12 cellular contexts compared by ENCODE assay signal in the genomic region with DNA sequence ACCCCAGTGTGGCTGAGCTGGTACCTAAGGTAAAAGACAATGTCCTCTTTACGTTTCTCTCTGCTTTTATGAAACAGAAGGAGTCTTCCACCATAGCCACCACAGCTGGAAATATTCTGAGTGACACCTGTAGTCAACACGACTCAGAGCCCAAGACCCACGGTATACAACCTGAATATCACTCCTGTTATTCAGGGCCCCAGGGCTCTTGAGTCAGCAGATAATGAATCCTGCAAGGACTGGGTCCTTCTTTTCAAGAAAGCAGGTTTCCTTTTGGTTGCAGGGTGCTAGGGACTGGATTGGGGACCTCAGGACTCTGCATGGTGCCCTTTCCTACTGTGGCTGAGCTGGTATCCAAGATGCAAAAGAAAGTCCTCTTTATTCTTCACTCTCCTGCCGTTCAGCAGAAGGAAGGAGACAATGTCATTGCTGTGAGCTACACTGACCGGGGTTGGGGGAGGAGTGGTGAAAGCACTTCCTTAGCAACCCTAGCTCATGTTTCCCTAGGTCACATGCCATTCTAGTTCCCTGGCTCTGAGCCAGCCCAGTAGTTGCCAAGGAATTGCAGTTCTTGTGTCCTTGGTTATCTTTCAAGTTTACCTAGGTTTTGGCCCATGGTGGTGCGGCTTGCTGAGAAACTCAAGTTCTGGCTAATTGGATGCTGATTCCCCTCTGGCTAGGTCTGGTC. TPM values are rescaled to one million over a fixed set of nuclear protein-coding genes. Genes with fewer than 3 reads are reported as not detected.
DNase-seq lines count a peak whose midpoint lies in the region; ATAC-seq, FAIRE-seq and TF ChIP-seq lines count a peak whose summit lies in the region.
"Had no signal": no experiment of that assay in that cellular context is flagged by ENCODE, and none has a peak within 500 bp of the region (broad histone marks: within the 10 kb centered on the region; RNA-seq: fewer than 3 reads in every experiment).

No MANE protein-coding gene starts in this region.

- TF ChIP-seq RAD21 in HepG2 (CRISPR knock-in tag; IDR thresholded peaks at IDR 0.05) = no peak

- intact Hi-C loops in right lobe of liver (cut with DNase I) = no loop called here
- intact Hi-C loops in HepG2 (cut with micrococcal nuclease; ENCODE audit: unreplicated experiment) = no loop called here
- intact Hi-C loops in body of pancreas (cut with DNase I) = no loop called here
- intact Hi-C loops in kidney (cut with DNase I) = no loop called here

- peak; percentile 23 to 56 (median 49) for DNase-seq in right lobe of liver
- DNase-seq in HepG2 (ENCODE audit: low spot score) = no peak
- DNase-seq in body of pancreas = peak; percentile 36 to 58 (median 52)
- peak; percentile 80 for DNase-seq in kidney
- DNase-seq in type B pancreatic cell (ENCODE audit: extremely low spot score, unreplicated experiment) = no peak
- no peak for DNase-seq in activated gamma-delta T cell (lab: John Stamatoyannopoulos, UW)
- DNase-seq in activated naive CD8-positive, alpha-beta T cell treated with anti-CD3 and anti-CD28 coated beads for 36 hours = no peak
- DNase-seq: GOT3, Karpas-422 had no signal

- H3K9me3 Mint-ChIP-seq in type B pancreatic cell = peaks cover 16% of the 10 kb centered on the region
- H3K9me3 Mint-ChIP-seq in activated naive CD8-positive, alpha-beta T cell treated with anti-CD3 and anti-CD28 coated beads for 36 hours = peaks cover 22% of the 10 kb centered on the region

- no peaks in the 10 kb centered on the region for H3K27me3 Mint-ChIP-seq in type B pancreatic cell
- peaks cover 6% of the 10 kb centered on the region for H3K27me3 Mint-ChIP-seq in activated naive CD8-positive, alpha-beta T cell treated with anti-CD3 and anti-CD28 coated beads for 36 hours
- H3K27me3 Mint-ChIP-seq: memory B cell had no signal

- peaks cover 8% of the 10 kb centered on the region for H3K36me3 Mint-ChIP-seq in type B pancreatic cell
- H3K36me3 Mint-ChIP-seq in activated naive CD8-positive, alpha-beta T cell treated with anti-CD3 and anti-CD28 coated beads for 36 hours = no peaks in the 10 kb centered on the region
- H3K36me3 Mint-ChIP-seq: memory B cell had no signal

- POLR2A ChIA-PET in HepG2 (lab: Yijun Ruan, JAX) = no interaction called here

- H3K4me1 Mint-ChIP-seq in type B pancreatic cell (ENCODE audit: unreplicated experiment) = peaks cover 14% of the 10 kb centered on the region
- H3K4me1 Mint-ChIP-seq in activated naive CD8-positive, alpha-beta T cell treated with anti-CD3 and anti-CD28 coated beads for 36 hours = no peaks in the 10 kb centered on the region
- H3K4me1 Mint-ChIP-seq: memory B cell had no signal

- H2AFZ ChIP-seq in HepG2 (ENCODE audit: low read length) = no peak overlapping the region

- no peak overlapping the region for H3K27ac Mint-ChIP-seq in type B pancreatic cell
- no peak overlapping the region for H3K27ac Mint-ChIP-seq in activated naive CD8-positive, alpha-beta T cell treated with anti-CD3 and anti-CD28 coated beads for 36 hours
- H3K27ac Mint-ChIP-seq: memory B cell had no signal

- FAIRE-seq in HepG2 (lab: Jason Lieb, UNC) (no peak), kidney (lab: Jason Lieb, UNC) (no peak)

- H3K4me3 Mint-ChIP-seq in type B pancreatic cell = no peak overlapping the region
- H3K4me3 Mint-ChIP-seq in activated naive CD8-positive, alpha-beta T cell treated with anti-CD3 and anti-CD28 coated beads for 36 hours = no peak overlapping the region
- H3K4me3 Mint-ChIP-seq: memory B cell had no signal

- no peaks in the 10 kb centered on the region for H3K79me2 ChIP-seq in HepG2 (ENCODE audit: insufficient read depth, low read length)

- no peaks in the 10 kb centered on the region for H3K36me3 ChIP-seq in right lobe of liver
- no peaks in the 10 kb centered on the region for H3K36me3 ChIP-seq in HepG2 (replicated peaks in 1 of 2; ENCODE audit: control insufficient read depth in 1 of 2, insufficient read depth in 2 of 2, low read length in 2 of 2)
- H3K36me3 ChIP-seq in body of pancreas (replicated peaks in 1 of 2; ENCODE audit: insufficient read depth in 1 of 2, low read depth in 2 of 2) = no peaks in the 10 kb centered on the region
- no peaks in the 10 kb centered on the region for H3K36me3 ChIP-seq in kidney (ENCODE audit: control insufficient read depth in 1 of 2, insufficient read depth in 2 of 2, low read length in 2 of 2)

- TF ChIP-seq CTCF in right lobe of liver (IDR thresholded peaks at IDR 0.05) (no peak), HepG2 (CRISPR knock-in tag; IDR thresholded peaks at IDR 0.05) (no peak), body of pancreas (IDR thresholded peaks at IDR 0.05) (no peak), kidney (IDR thresholded peaks at IDR 0.05; ENCODE audit: borderline replicate concordance, extremely low read depth, insufficient read depth) (no peak), type B pancreatic cell (conservative IDR thresholded peaks at IDR 0.05) (no peak)

- H3K9ac ChIP-seq in HepG2 (ENCODE audit: insufficient read depth, low read depth, low read length) (no peak overlapping the region), kidney (ENCODE audit: low read length in 2 of 2) (no peak overlapping the region)

- no peaks in the 10 kb centered on the region for H4K20me1 ChIP-seq in HepG2 (ENCODE audit: insufficient read depth, low read length)

- CTCF ChIA-PET in HepG2 (lab: Yijun Ruan, JAX; ENCODE audit: low intra/inter-chr PET ratio, low total read pairs) = no interaction called here

- H3K4me3 ChIP-seq in right lobe of liver (no peak overlapping the region), HepG2 (replicated peaks in 1 of 3; ENCODE audit: insufficient read depth in 1 of 3, low read depth in 2 of 3, low read length in 3 of 3) (no peak overlapping the region), body of pancreas (no peak overlapping the region), kidney (ENCODE audit: low read length in 2 of 2) (peak overlapping the region in 1 of 2 donors; percentile 17)

- in situ Hi-C loops in HepG2 (cut with HindIII; ENCODE audit: extremely low pct_ligation_motif_present, low pct_unique_long_range_greater_than_20kb) = no loop called here

- H3K27me3 ChIP-seq in right lobe of liver = no peaks in the 10 kb centered on the region
- H3K27me3 ChIP-seq in HepG2 (ENCODE audit: control insufficient read depth in 1 of 2, insufficient read depth in 2 of 2, low read length in 2 of 2) = no peaks in the 10 kb centered on the region; a peak in 1 of 5 replicates
- no peaks in the 10 kb centered on the region for H3K27me3 ChIP-seq in body of pancreas

- BruUV-seq in HepG2 (replicated peaks; lab: Mats Ljungman, UMichigan) = no TSS peak

- H3K4me2 ChIP-seq in HepG2 (ENCODE audit: low read depth, low read length) = no peak overlapping the region

- no peaks in the 10 kb centered on the region for H3K4me1 ChIP-seq in right lobe of liver
- H3K4me1 ChIP-seq in HepG2 (ENCODE audit: insufficient read depth, low read length) = no peaks in the 10 kb centered on the region
- H3K4me1 ChIP-seq in body of pancreas = no peaks in the 10 kb centered on the region
- H3K4me1 ChIP-seq in kidney (ENCODE audit: control insufficient read depth in 1 of 2, insufficient read depth in 1 of 2, low read depth in 1 of 2, low read length in 2 of 2) = peaks cover 0 to 3% of the 10 kb centered on the region in 2 donors

- TF ChIP-seq POLR2A in right lobe of liver (IDR thresholded peaks at IDR 0.05) (no peak), HepG2 (IDR thresholded peaks at IDR 0.05; ENCODE audit: insufficient read depth in 1 of 2, low read depth in 2 of 2, low read length in 2 of 2) (no peak), body of pancreas (IDR thresholded peaks at IDR 0.05) (no peak)

- 15% methylated on average over 5 of the region's 6 CpGs for WGBS in right lobe of liver (ENCODE audit: insufficient coverage, low coverage, low lambda C conversion rate, missing lambda C conversion rate)
- 17% methylated on average over 3 of the region's 6 CpGs for WGBS in HepG2 (ENCODE audit: low lambda C conversion rate)
- WGBS in body of pancreas, 2 donors = 30 to 44% methylated on average over 6 of the region's 6 CpGs

- peak; percentile 53 to 73 (median 62) for ATAC-seq in right lobe of liver
- no peak for ATAC-seq in HepG2
- peak; percentile 38 for ATAC-seq in body of pancreas
- ATAC-seq in GM21390 (IDR thresholded peaks at IDR 0.05; ENCODE audit: unreplicated experiment) = no peak

- H3K9me3 ChIP-seq in right lobe of liver = no peaks in the 10 kb centered on the region
- peaks cover 7% of the 10 kb centered on the region; the same call in 1 of the 2 replicates for H3K9me3 ChIP-seq in HepG2 (ENCODE audit: low read length)
- no peaks in the 10 kb centered on the region for H3K9me3 ChIP-seq in body of pancreas
- no peaks in the 10 kb centered on the region for H3K9me3 ChIP-seq in kidney (ENCODE audit: control insufficient read depth in 1 of 2, low read length in 2 of 2)

- TF ChIP-seq EP300 in HepG2 (IDR thresholded peaks at IDR 0.05; ENCODE audit: low read depth in 2 of 2, low read length in 2 of 2) = no peak
- TF ChIP-seq EP300 in HepG2 (CRISPR knock-in tag; IDR thresholded peaks at IDR 0.05; ENCODE audit: borderline replicate concordance) = no peak

- no peak overlapping the region for H3K27ac ChIP-seq in right lobe of liver
- H3K27ac ChIP-seq in HepG2 (ENCODE audit: extremely low read length, insufficient read depth, low read length) = no peak overlapping the region
- no peak overlapping the region for H3K27ac ChIP-seq in body of pancreas
- H3K27ac ChIP-seq in kidney (ENCODE audit: low read depth in 2 of 2, low read length in 2 of 2) = no peak overlapping the region

RNA-seq across cellular contexts. Expression of a gene that starts 23.7 kb away (rescaled TPM):
- total RNA-seq in right lobe of liver (under 1 TPM; 0.50 to 0.71 (median 0.63) TPM), HepG2 (2016; rRNA removed; fragmentation: Illumina TruSeq; extraction: Trizol) (not detected in 2 replicates), body of pancreas (1 to 10 TPM in 1 of 2 donors, under 1 TPM in 1; 0.52 to 2.0 TPM), kidney (3.1 TPM), type B pancreatic cell (ENCODE audit: low replicate concordance) (20.5 and 95.0 TPM in 2 replicates)
- total RNA-seq in HepG2 (2016; cell fraction: cytosol; rRNA removed; fragmentation: Illumina TruSeq; extraction: Trizol; ENCODE audit: low read depth) = not detected in 2 replicates
- total RNA-seq in HepG2 (2016; cell fraction: insoluble cytoplasmic fraction; rRNA removed; fragmentation: Illumina TruSeq; extraction: Trizol) = not detected in 2 replicates
- total RNA-seq in HepG2 (2016; cell fraction: membrane; rRNA removed; fragmentation: Illumina TruSeq; extraction: Trizol) = not detected in 2 replicates
- total RNA-seq in HepG2 (2016; cell fraction: nucleus; rRNA removed; fragmentation: Illumina TruSeq; extraction: Trizol) = not detected in 2 replicates
- polyA plus RNA-seq in HepG2 (2011; rRNA removed) (not detected in 2 replicates), kidney (ENCODE audit: insufficient read depth, low read depth, low replicate concordance) (0.84 TPM)
- not detected in 2 replicates for polyA plus RNA-seq in HepG2 (2011; cell fraction: cytosol; rRNA removed)
- polyA plus RNA-seq in HepG2 (2011; cell fraction: nucleus; rRNA removed) = not detected in 2 replicates
- not detected in 2 replicates for polyA plus RNA-seq in HepG2 (2012)
- polyA plus RNA-seq in HepG2 (2016; cell fraction: cytosol; fragmentation: Illumina TruSeq; extraction: Trizol; ENCODE audit: low read depth) = not detected in 2 replicates
- polyA plus RNA-seq in HepG2 (2016; cell fraction: insoluble cytoplasmic fraction; fragmentation: Illumina TruSeq; extraction: Trizol; ENCODE audit: low read depth) = not detected in 2 replicates
- polyA plus RNA-seq in HepG2 (2016; cell fraction: membrane; fragmentation: Illumina TruSeq; extraction: Trizol; ENCODE audit: low read depth) = not detected in 2 replicates
- polyA plus RNA-seq in HepG2 (2016; cell fraction: nucleus; fragmentation: Illumina TruSeq; extraction: Trizol; ENCODE audit: insufficient read depth, low read depth) = not detected in 2 replicates
- not detected in 2 replicates for polyA minus RNA-seq in HepG2 (2011; rRNA and poly(A)+ RNA removed; ENCODE audit: low replicate concordance)
- polyA minus RNA-seq in HepG2 (2011; cell fraction: cytosol; rRNA and poly(A)+ RNA removed) = not detected in 2 replicates
- polyA minus RNA-seq in HepG2 (2011; cell fraction: nucleus; rRNA and poly(A)+ RNA removed) = not detected in 2 replicates
- not detected for total RNA-seq in activated naive CD8-positive, alpha-beta T cell treated with anti-CD3 and anti-CD28 coated beads for 36 hours
- total RNA-seq: dermis microvascular lymphatic vessel endothelial cell had no signal

Comparison
In these comparisons a context has a peak if more than half of its experiments do, and no peak if none do; other contexts are left out.
1. ATAC-seq: peak in right lobe of liver (4 of 4) and body of pancreas (single experiment); none in HepG2 (single experiment) and GM21390 (single experiment).
2. DNase-seq: peak in right lobe of liver (3 of 3), body of pancreas (4 of 4) and kidney (single experiment); none in HepG2 (single experiment), type B pancreatic cell (single experiment), activated gamma-delta T cell (single experiment) and activated naive CD8-positive, alpha-beta T cell treated with anti-CD3 and anti-CD28 coated beads for 36 hours (single experiment).